In genomic region chr16:56932588-56933265, GRCh38 we compare ENCODE assay signal across 8 cellular contexts. TPM values are rescaled to one million over a fixed set of nuclear protein-coding genes. Genes with fewer than 3 reads are reported as not detected.
A peak's percentile ranks its signal among the peaks of the same experiment; 100 is the strongest.
DNase-seq lines count a peak whose midpoint lies in the region; ATAC-seq, FAIRE-seq and TF ChIP-seq lines count a peak whose summit lies in the region.

No MANE protein-coding gene starts in this region.

- CTCF ChIA-PET in K562 (lab: Yijun Ruan, JAX; ENCODE audit: low intra/inter-chr PET ratio), result no interaction called here

- POLR2A ChIA-PET in K562 (lab: Yijun Ruan, JAX), result interaction anchor here (0.6 to 6.1 kb wide), 24 partner anchors 8 to 699 kb away, joined by 3 to 102 read pairs (median 4); no protein-coding TSS in a partner anchor

- no peak for TF ChIP-seq EP300 in K562 (IDR thresholded peaks at IDR 0.05; ENCODE audit: low read length)

- H3K9me1 ChIP-seq in K562 (ENCODE audit: control insufficient read depth, insufficient read depth, low read length), result no peaks in the 10 kb centered on the region

- H3K4me3 ChIP-seq in GM12875 (ENCODE audit: low read depth, low read length) (peak overlapping the region; percentile 91), K562 (peak overlapping the region; percentile 95), hepatocyte (peak overlapping the region; percentile 62)
- peak overlapping the region; percentile 95 for H3K4me3 ChIP-seq in Jurkat, Clone E6-1 (ENCODE audit: low read length)

- 2% methylated on average over 18 of the region's 26 CpGs for WGBS in K562 (ENCODE audit: insufficient coverage, low coverage, missing lambda C conversion rate)
- under 1% methylated on average over 26 of the region's 26 CpGs for WGBS in hepatocyte (ENCODE audit: low lambda C conversion rate, missing lambda C conversion rate)

- H3K4me2 ChIP-seq in K562 (ENCODE audit: insufficient read depth, low read length) (peak overlapping the region; percentile 98), hepatocyte (peak overlapping the region; percentile 85)

- TF ChIP-seq CTCF in 22Rv1 (IDR thresholded peaks at IDR 0.05) (no peak), GM12875 (IDR thresholded peaks at IDR 0.05; ENCODE audit: borderline replicate concordance, insufficient read depth, low read depth, low read length) (no peak), K562 (IDR thresholded peaks at IDR 0.05 in 2 of 3, conservative IDR thresholded peaks at IDR 0.05 in 1 of 3; ENCODE audit: insufficient read depth in 2 of 3, low read depth in 1 of 3, low read length in 3 of 3) (no peak), hepatocyte (IDR thresholded peaks at IDR 0.05; ENCODE audit: poor library complexity) (no peak)

- no peaks in the 10 kb centered on the region for H3K9me2 ChIP-seq in hepatocyte (replicated peaks; ENCODE audit: insufficient read depth)

- H3K27me3 ChIP-seq in K562 (ENCODE audit: control insufficient read depth in 2 of 2, insufficient read depth in 2 of 2, low read length in 2 of 2) (no peaks in the 10 kb centered on the region), hepatocyte (no peaks in the 10 kb centered on the region)

- H4K20me1 ChIP-seq in K562 (replicated peaks; ENCODE audit: control insufficient read depth, insufficient read depth, low read length), result peaks cover 18% of the 10 kb centered on the region; the same call in 1 of the 2 replicates
- H4K20me1 ChIP-seq in hepatocyte (ENCODE audit: insufficient read depth, poor library complexity, severe bottlenecking), result peaks cover 49% of the 10 kb centered on the region

- BruUV-seq in K562 (replicated peaks; lab: Mats Ljungman, UMichigan), result no TSS peak

- peak overlapping the region; percentile 91 to 97 for H3K9ac ChIP-seq in K562 (ENCODE audit: insufficient read depth in 1 of 2, low read depth in 2 of 2, low read length in 2 of 2)

- peak overlapping the region; percentile 88 for H2AFZ ChIP-seq in K562 (ENCODE audit: low read depth, low read length)
- H2AFZ ChIP-seq in hepatocyte, result peak overlapping the region; percentile 17

- H3K9me3 ChIP-seq in K562 (replicated peaks; ENCODE audit: control insufficient read depth, insufficient read depth, low read depth, low read length) (no peaks in the 10 kb centered on the region), hepatocyte (ENCODE audit: low read depth) (no peaks in the 10 kb centered on the region)

- peaks cover 43% of the 10 kb centered on the region for H3K79me2 ChIP-seq in K562 (ENCODE audit: control insufficient read depth, insufficient read depth, low read length)
- peaks cover 52% of the 10 kb centered on the region for H3K79me2 ChIP-seq in hepatocyte

- no peak for DNase-seq in Jurkat, Clone E6-1 (ENCODE audit: low read depth, low spot score)
- peak; percentile 51 to 73 (median 59) for DNase-seq in K562 (ENCODE audit: extremely low read depth in 1 of 4, low spot score in 3 of 4)
- peak; percentile 80 for DNase-seq in hepatocyte (ENCODE audit: low spot score)
- DNase-seq in pulmonary artery endothelial cell (ENCODE audit: low read depth, low spot score), result peak; percentile 70
- DNase-seq in NCI-H187 (lab: John Stamatoyannopoulos, UW), result no peak

- ATAC-seq in SK-N-SH treated with all-trans-retinoic acid at 6 μM for 48 hours (peak; percentile 67), K562 (peak; percentile 80)

- H3K27ac ChIP-seq in 22Rv1 (peak overlapping the region; percentile 91), K562 (ENCODE audit: extremely low read depth, low read depth, low read length) (peak overlapping the region; percentile 91), hepatocyte (peak overlapping the region; percentile 95)

- peak; percentile 85 for FAIRE-seq in K562 (lab: Jason Lieb, UNC)

- no peak for TF ChIP-seq POLR2A in K562 (conservative IDR thresholded peaks at IDR 0.05)

- in situ Hi-C loops in K562 (cut with MboI), result no loop called here

- H3K36me3 ChIP-seq in K562 (ENCODE audit: control insufficient read depth, insufficient read depth, low read length) (peaks cover 40% of the 10 kb centered on the region), hepatocyte (replicated peaks; ENCODE audit: insufficient read depth, low read depth) (no peaks in the 10 kb centered on the region)

- peaks cover 17 to 22% of the 10 kb centered on the region in 2 experiments; a peak in 4 of 5 replicates for H3K4me1 ChIP-seq in K562 (replicated peaks in 1 of 2; ENCODE audit: control insufficient read depth in 2 of 2, insufficient read depth in 2 of 2, low read length in 2 of 2)
- H3K4me1 ChIP-seq in hepatocyte (ENCODE audit: insufficient read depth), result peaks cover 21% of the 10 kb centered on the region

- intact Hi-C loops in K562 (cut with micrococcal nuclease), result loop anchor here (5.0 kb wide), 1 partner anchor 60 kb away; no protein-coding TSS in a partner anchor

- TF ChIP-seq RAD21 in K562 (CRISPR knock-in tag; conservative IDR thresholded peaks at IDR 0.05 in 1 of 2, IDR thresholded peaks at IDR 0.05 in 1 of 2), result no peak

RNA-seq across cellular contexts. Expression of gene HERPUD1, which starts 0.8 kb away (rescaled TPM):
- 60.5 TPM for polyA plus RNA-seq in Jurkat, Clone E6-1 (2012; ENCODE audit: insufficient read depth, insufficient read length)
- 163 and 256 TPM in 2 replicates for total RNA-seq in K562 (2011; cell fraction: chromatin; rRNA removed; ENCODE audit: low replicate concordance)
- 127 and 147 TPM in 2 replicates for total RNA-seq in K562 (2011; cell fraction: nucleolus; rRNA removed)
- 170 and 203 TPM in 2 replicates for total RNA-seq in K562 (2011; cell fraction: nucleoplasm; rRNA removed)
- total RNA-seq in K562 (2014; rRNA removed) (25.8 and 26.8 TPM in 2 replicates), K562 (2014; rRNA removed; fragmentation: Illumina TruSeq; extraction: Trizol) (49.3 and 65.4 TPM in 2 replicates), K562 (2015; rRNA removed; fragmentation: Illumina TruSeq; extraction: Trizol) (18.1 and 19.2 TPM in 2 replicates), K562 (2021) (54.4 and 60.7 TPM in 2 replicates), hepatocyte (201 and 253 TPM in 2 replicates), pulmonary artery endothelial cell (43.6 and 129 TPM in 2 replicates)
- polyA plus RNA-seq in K562 (2011; rRNA removed) (50.0 and 90.9 TPM in 2 replicates), K562 (2014; fragmentation: Illumina TruSeq; extraction: Trizol) (57.8 and 60.7 TPM in 2 replicates), K562 (2014; fragmentation: Nextera tagmentation; extraction: Ambion mirVana) (10 to 100 TPM; 14.2 to 17.8 TPM), K562 (2014; rRNA removed) (32.0 and 37.4 TPM in 2 replicates), hepatocyte (185 and 199 TPM in 2 replicates)
- polyA plus RNA-seq in K562 (2011; cell fraction: cytosol; rRNA removed), result 36.4 and 59.0 TPM in 2 replicates
- 92.5 and 115 TPM in 2 replicates for polyA plus RNA-seq in K562 (2011; cell fraction: nucleus; rRNA removed)
- polyA plus RNA-seq in K562 (2012), result 28.0 and 112 TPM in 2 replicates
- 49.2 and 70.6 TPM in 2 replicates for polyA minus RNA-seq in K562 (2011; rRNA and poly(A)+ RNA removed)
- polyA minus RNA-seq in K562 (2011; cell fraction: cytosol; rRNA and poly(A)+ RNA removed), result 36.1 and 42.5 TPM in 2 replicates
- 36.1 and 75.2 TPM in 2 replicates for polyA minus RNA-seq in K562 (2011; cell fraction: nucleus; rRNA and poly(A)+ RNA removed)

RNA-seq across cellular contexts. Expression of gene CETP, which starts 29.0 kb away (rescaled TPM):
- polyA plus RNA-seq in Jurkat, Clone E6-1 (2012; ENCODE audit: insufficient read depth, insufficient read length), result not detected
- total RNA-seq in K562 (2011; cell fraction: chromatin; rRNA removed; ENCODE audit: low replicate concordance), result 0.37 TPM in 1 of 2 replicates, not detected in the other
- total RNA-seq in K562 (2011; cell fraction: nucleolus; rRNA removed), result 0.17 TPM in 1 of 2 replicates, not detected in the other
- total RNA-seq in K562 (2011; cell fraction: nucleoplasm; rRNA removed), result not detected in 2 replicates
- total RNA-seq in K562 (2014; rRNA removed) (not detected in 2 replicates), K562 (2014; rRNA removed; fragmentation: Illumina TruSeq; extraction: Trizol) (not detected in 2 replicates), K562 (2015; rRNA removed; fragmentation: Illumina TruSeq; extraction: Trizol) (not detected in 2 replicates), K562 (2021) (not detected in 2 replicates), hepatocyte (not detected in 2 replicates), pulmonary artery endothelial cell (0.14 and 0.33 TPM in 2 replicates)
- polyA plus RNA-seq in K562 (2011; rRNA removed) (0.05 TPM in 1 of 2 replicates, not detected in the other), K562 (2014; fragmentation: Illumina TruSeq; extraction: Trizol) (not detected in 2 replicates), K562 (2014; fragmentation: Nextera tagmentation; extraction: Ambion mirVana) (under 1 TPM in 1 of 2 experiments, not detected in 1; 0.07 TPM), K562 (2014; rRNA removed) (0.11 TPM in 1 of 2 replicates, not detected in the other), hepatocyte (not detected in 2 replicates)
- 0.06 TPM in 1 of 2 replicates, not detected in the other for polyA plus RNA-seq in K562 (2011; cell fraction: cytosol; rRNA removed)
- polyA plus RNA-seq in K562 (2011; cell fraction: nucleus; rRNA removed), result 0.06 and 0.30 TPM in 2 replicates
- 0.06 TPM in 1 of 2 replicates, not detected in the other for polyA plus RNA-seq in K562 (2012)
- not detected in 2 replicates for polyA minus RNA-seq in K562 (2011; rRNA and poly(A)+ RNA removed)
- not detected in 2 replicates for polyA minus RNA-seq in K562 (2011; cell fraction: cytosol; rRNA and poly(A)+ RNA removed)
- polyA minus RNA-seq in K562 (2011; cell fraction: nucleus; rRNA and poly(A)+ RNA removed), result not detected in 2 replicates

RNA-seq across cellular contexts. Expression of gene NLRC5, which starts 56.6 kb away (rescaled TPM):
- polyA plus RNA-seq in Jurkat, Clone E6-1 (2012; ENCODE audit: insufficient read depth, insufficient read length), result 26.4 TPM
- total RNA-seq in K562 (2011; cell fraction: chromatin; rRNA removed; ENCODE audit: low replicate concordance), result 0.30 TPM in 1 of 2 replicates, not detected in the other
- total RNA-seq in K562 (2011; cell fraction: nucleolus; rRNA removed), result 0.26 and 1.0 TPM in 2 replicates
- total RNA-seq in K562 (2011; cell fraction: nucleoplasm; rRNA removed), result not detected in 2 replicates
- total RNA-seq in K562 (2014; rRNA removed), result 0.59 TPM in 1 of 2 replicates, not detected in the other
- total RNA-seq in K562 (2014; rRNA removed; fragmentation: Illumina TruSeq; extraction: Trizol), result 0.06 TPM in 1 of 2 replicates, not detected in the other
- not detected in 2 replicates for total RNA-seq in K562 (2015; rRNA removed; fragmentation: Illumina TruSeq; extraction: Trizol)
- 0.71 and 0.89 TPM in 2 replicates for total RNA-seq in K562 (2021)
- polyA plus RNA-seq in K562 (2011; rRNA removed), result 0.26 TPM in 1 of 2 replicates, not detected in the other
- polyA plus RNA-seq in K562 (2011; cell fraction: cytosol; rRNA removed), result 0.03 TPM in 1 of 2 replicates, not detected in the other
- polyA plus RNA-seq in K562 (2011; cell fraction: nucleus; rRNA removed), result 0.11 and 0.18 TPM in 2 replicates
- 0.12 and 0.29 TPM in 2 replicates for polyA plus RNA-seq in K562 (2012)
- not detected in 2 replicates for polyA plus RNA-seq in K562 (2014; fragmentation: Illumina TruSeq; extraction: Trizol)
- polyA plus RNA-seq in K562 (2014; fragmentation: Nextera tagmentation; extraction: Ambion mirVana), result not detected
- not detected in 2 replicates for polyA plus RNA-seq in K562 (2014; rRNA removed)
- polyA minus RNA-seq in K562 (2011; rRNA and poly(A)+ RNA removed), result 0.42 TPM in 1 of 2 replicates, not detected in the other
- 1.2 TPM in 1 of 2 replicates, not detected in the other for polyA minus RNA-seq in K562 (2011; cell fraction: cytosol; rRNA and poly(A)+ RNA removed)
- 0.94 TPM in 1 of 2 replicates, not detected in the other for polyA minus RNA-seq in K562 (2011; cell fraction: nucleus; rRNA and poly(A)+ RNA removed)
- 1.3 and 6.4 TPM in 2 replicates for total RNA-seq in hepatocyte
- polyA plus RNA-seq in hepatocyte, result 4.5 and 7.0 TPM in 2 replicates
- total RNA-seq in pulmonary artery endothelial cell, result 10.2 and 16.8 TPM in 2 replicates

Comparison
In these comparisons a context has a peak if more than half of its experiments do, and no peak if none do; other contexts are left out.
1. DNase-seq: peak in K562 (4 of 4), hepatocyte (single experiment) and pulmonary artery endothelial cell (single experiment); none in Jurkat, Clone E6-1 (single experiment) and NCI-H187 (0 of 2).
2. Peak in every context shown above with its lines, with median percentiles within 50 percentile points of each other: H3K27ac ChIP-seq and H3K4me3 ChIP-seq.